ENCODE assay signal across 22 cellular contexts in the genomic region with DNA sequence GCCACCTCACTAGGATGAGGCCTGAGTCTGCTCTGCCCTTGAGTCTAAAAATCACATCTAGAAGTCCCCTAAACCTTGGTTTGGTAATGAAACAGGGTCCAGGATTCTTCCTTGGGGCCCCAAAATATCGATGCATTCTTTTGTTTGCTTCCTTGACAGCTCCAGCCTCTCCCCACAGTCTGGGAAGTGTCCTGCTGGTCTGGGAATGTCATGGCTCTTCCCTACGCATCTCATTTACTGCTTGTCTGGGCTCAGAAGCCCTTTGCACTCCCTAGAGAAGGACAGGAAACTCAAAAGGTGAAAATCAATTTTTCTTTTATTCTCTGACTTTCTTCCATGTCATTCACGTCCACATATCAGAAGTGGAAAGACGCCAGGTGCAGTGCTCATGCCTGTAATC.
"Had no signal": no experiment of that assay in that cellular context is flagged by ENCODE, and none has a peak within 500 bp of the region (broad histone marks: within the 10 kb centered on the region; RNA-seq: fewer than 3 reads in every experiment).

No MANE protein-coding gene starts in this region.

- H3K9me3 ChIP-seq: SJSA1 had no signal

- DNase-seq: Kasumi-1, NCI-H1092 treated with DMSO at 0.1 percent for 48 hours, NCI-H1436, NCI-H187, NCI-H2029, NCI-H2081 treated with DMSO at 0.1 percent for 48 hours, NCI-H2171, NCI-H226, NCI-H446, NCI-H510A, NCI-H524 treated with DMSO at 0.1 percent for 48 hours, NCI-H69, NCI-H774, Right ventricle myocardium superior, RPMI8226, SIG-M5 had no signal

- H3K36me3 Mint-ChIP-seq: IgD-negative memory B cell had no signal

- H3K27ac ChIP-seq: HL-60, KMS-11, SJSA1, SK-N-MC had no signal

- ATAC-seq: K562 had no signal

- H3K27me3 ChIP-seq: SJSA1 had no signal

- H3K4me3 ChIP-seq: K562, SJSA1, SK-N-MC had no signal

- H3K4me3 Mint-ChIP-seq: IgD-negative memory B cell had no signal

- H3K36me3 ChIP-seq: SJSA1 had no signal

- H3K4me1 Mint-ChIP-seq: IgD-negative memory B cell had no signal

- H3K9ac ChIP-seq: KMS-11 had no signal

- H3K27ac Mint-ChIP-seq: IgD-negative memory B cell had no signal

- H3K4me2 ChIP-seq: KMS-11 had no signal
